1 cellular context compared by ENCODE assay signal in genomic region chr12:131833288-131833895, GRCh38.
TF ChIP-seq lines count a peak whose summit lies in the region.

No MANE protein-coding gene starts in this region.

TF ChIP-seq in HepG2, 621 proteins besides CTCF, POLR2A, EP300 and RAD21 (continued from another document):
- TF ChIP-seq, protein P1, sequence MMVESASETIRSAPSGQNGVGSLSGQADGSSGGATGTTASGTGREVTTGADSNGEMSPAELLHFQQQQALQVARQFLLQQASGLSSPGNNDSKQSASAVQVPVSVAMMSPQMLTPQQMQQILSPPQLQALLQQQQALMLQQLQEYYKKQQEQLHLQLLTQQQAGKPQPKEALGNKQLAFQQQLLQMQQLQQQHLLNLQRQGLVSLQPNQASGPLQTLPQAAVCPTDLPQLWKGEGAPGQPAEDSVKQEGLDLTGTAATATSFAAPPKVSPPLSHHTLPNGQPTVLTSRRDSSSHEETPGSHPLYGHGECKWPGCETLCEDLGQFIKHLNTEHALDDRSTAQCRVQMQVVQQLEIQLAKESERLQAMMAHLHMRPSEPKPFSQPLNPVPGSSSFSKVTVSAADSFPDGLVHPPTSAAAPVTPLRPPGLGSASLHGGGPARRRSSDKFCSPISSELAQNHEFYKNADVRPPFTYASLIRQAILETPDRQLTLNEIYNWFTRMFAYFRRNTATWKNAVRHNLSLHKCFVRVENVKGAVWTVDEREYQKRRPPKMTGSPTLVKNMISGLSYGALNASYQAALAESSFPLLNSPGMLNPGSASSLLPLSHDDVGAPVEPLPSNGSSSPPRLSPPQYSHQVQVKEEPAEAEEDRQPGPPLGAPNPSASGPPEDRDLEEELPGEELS (CRISPR knock-in tag; IDR thresholded peaks at IDR 0.05): no peak
